Comparison of ENCODE assay signal across 10 cellular contexts in the genomic region with DNA sequence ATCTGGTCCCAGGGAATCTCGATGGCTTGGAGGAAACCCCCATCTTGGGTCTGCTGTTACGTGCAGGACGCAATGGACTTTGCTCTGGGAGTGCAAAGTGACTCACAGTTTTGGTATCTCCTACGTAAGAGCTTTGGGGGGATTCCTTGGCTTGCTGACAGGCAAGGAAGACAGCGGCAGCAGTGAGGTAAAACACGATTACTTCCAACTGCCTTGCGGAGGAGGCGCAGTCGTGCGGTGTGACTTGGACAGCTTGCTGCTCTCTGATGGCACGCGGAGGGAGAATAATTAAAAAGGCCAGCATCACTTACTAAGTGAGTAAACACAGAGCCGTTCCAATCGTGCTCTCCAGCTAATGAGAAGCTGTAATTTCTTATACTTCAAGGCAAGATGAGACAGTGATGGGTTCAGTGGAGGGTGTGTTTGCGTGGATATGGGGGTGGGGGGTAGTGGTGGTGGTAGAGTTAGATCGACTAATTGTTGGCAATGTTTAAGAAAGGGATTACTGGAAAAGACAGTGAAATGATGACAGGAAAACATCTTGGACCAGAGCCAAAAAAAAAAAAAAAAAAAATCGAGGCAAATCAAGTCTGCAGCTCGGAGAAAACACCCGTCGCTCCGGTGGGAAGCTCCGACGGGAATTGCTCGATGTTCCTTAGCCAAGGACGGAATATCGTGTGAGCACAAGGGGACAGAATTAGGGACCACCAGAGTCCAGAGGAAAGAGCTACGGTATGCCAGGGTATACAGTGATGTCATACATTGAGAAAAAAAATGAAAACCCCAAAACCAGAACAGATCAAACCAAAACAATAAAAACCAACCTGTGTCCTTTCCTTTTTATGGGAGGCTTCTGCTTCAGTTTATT.
DNase-seq lines count a peak whose midpoint lies in the region; ATAC-seq and TF ChIP-seq lines count a peak whose summit lies in the region.
"Had no signal": no experiment of that assay in that cellular context is flagged by ENCODE, and none has a peak within 500 bp of the region (broad histone marks: within the 10 kb centered on the region; RNA-seq: fewer than 3 reads in every experiment).

No MANE protein-coding gene starts in this region.

- H2AFZ ChIP-seq in MM.1S (ENCODE audit: low read length): no peak overlapping the region

- CTCF ChIA-PET in MCF 10A (lab: Yijun Ruan, JAX): interaction anchor here (0.6 to 0.9 kb wide), 2 partner anchors 620 to 1107 kb away, joined by 3 read pairs; no protein-coding TSS in a partner anchor

- H3K4me3 Mint-ChIP-seq in activated naive CD4-positive, alpha-beta T cell treated with anti-CD3 and anti-CD28 coated beads, Interleukin-2, amount 50 U/mL, for 24 hours: no peak overlapping the region
- H3K4me3 Mint-ChIP-seq in MCF 10A (ENCODE audit: unreplicated experiment): no peak overlapping the region
- H3K4me3 Mint-ChIP-seq: activated naive CD8-positive, alpha-beta T cell; IgD-negative memory B cell had no signal

- H3K36me3 ChIP-seq in left lung (no peaks in the 10 kb centered on the region), aorta (ENCODE audit: control insufficient read depth in 1 of 2, insufficient read depth in 2 of 2, low read length in 1 of 2) (no peaks in the 10 kb centered on the region), MM.1S (replicated peaks; ENCODE audit: insufficient read depth, low read length) (no peaks in the 10 kb centered on the region)

- H3K27me3 ChIP-seq in left lung (no peaks in the 10 kb centered on the region), aorta (ENCODE audit: control insufficient read depth in 1 of 2, insufficient read depth in 2 of 2, low read length in 1 of 2) (no peaks in the 10 kb centered on the region), MM.1S (replicated peaks; ENCODE audit: insufficient read depth, low read length) (no peaks in the 10 kb centered on the region)

- H3K27ac ChIP-seq in left lung (no peak overlapping the region), aorta (ENCODE audit: low read depth in 1 of 2, low read length in 2 of 2) (no peak overlapping the region), MM.1S (ENCODE audit: low read length) (no peak overlapping the region)

- ATAC-seq in activated naive CD4-positive, alpha-beta T cell treated with anti-CD3 and anti-CD28 coated beads, Interleukin-2, amount 50 U/mL, for 72 hours: no peak
- ATAC-seq in left lung (peak; percentile 50), aorta (ENCODE audit: low FRiP score) (peak; percentile 34), HG03521 (IDR thresholded peaks at IDR 0.05; ENCODE audit: unreplicated experiment) (no peak)

- WGBS in aorta, 2 donors: 65 to 70% methylated on average over 26 to 27 of the region's 27 CpGs

- H3K4me2 ChIP-seq in MM.1S (ENCODE audit: low read depth, low read length): no peak overlapping the region

- H3K4me1 Mint-ChIP-seq in activated naive CD4-positive, alpha-beta T cell treated with anti-CD3 and anti-CD28 coated beads, Interleukin-2, amount 50 U/mL, for 24 hours: no peaks in the 10 kb centered on the region
- H3K4me1 Mint-ChIP-seq in MCF 10A (ENCODE audit: insufficient read depth, unreplicated experiment): no peaks in the 10 kb centered on the region
- H3K4me1 Mint-ChIP-seq: IgD-negative memory B cell had no signal

- no peaks in the 10 kb centered on the region for H3K9me3 Mint-ChIP-seq in activated naive CD4-positive, alpha-beta T cell treated with anti-CD3 and anti-CD28 coated beads, Interleukin-2, amount 50 U/mL, for 24 hours
- H3K9me3 Mint-ChIP-seq in activated naive CD4-positive, alpha-beta T cell treated with anti-CD3 and anti-CD28 coated beads, Interleukin-2, amount 50 U/mL, for 72 hours: peaks cover 5 to 8% of the 10 kb centered on the region in 2 donors
- no peaks in the 10 kb centered on the region for H3K9me3 Mint-ChIP-seq in MCF 10A (ENCODE audit: unreplicated experiment)
- H3K9me3 Mint-ChIP-seq: IgD-negative memory B cell had no signal

- TF ChIP-seq CTCF in MCF 10A (IDR thresholded peaks at IDR 0.05; ENCODE audit: unreplicated experiment) (no peak), left lung (IDR thresholded peaks at IDR 0.05) (no peak), MM.1S (IDR thresholded peaks at IDR 0.05; ENCODE audit: low read length) (no peak)

- intact Hi-C loops in MCF 10A (cut with micrococcal nuclease): no loop called here
- intact Hi-C loops in left lung (cut with DNase I): no loop called here
- intact Hi-C loops in aorta (cut with DNase I): no loop called here

- peak overlapping the region; percentile 31 for H3K27ac Mint-ChIP-seq in activated naive CD4-positive, alpha-beta T cell treated with anti-CD3 and anti-CD28 coated beads, Interleukin-2, amount 50 U/mL, for 24 hours
- H3K27ac Mint-ChIP-seq in activated naive CD4-positive, alpha-beta T cell treated with anti-CD3 and anti-CD28 coated beads, Interleukin-2, amount 50 U/mL, for 72 hours: no peak overlapping the region
- H3K27ac Mint-ChIP-seq in MCF 10A (ENCODE audit: low read depth, unreplicated experiment): no peak overlapping the region
- H3K27ac Mint-ChIP-seq: activated naive CD8-positive, alpha-beta T cell; IgD-negative memory B cell had no signal

- H3K9me3 ChIP-seq in left lung: no peaks in the 10 kb centered on the region
- no peaks in the 10 kb centered on the region for H3K9me3 ChIP-seq in aorta (ENCODE audit: control insufficient read depth, low read length)
- H3K9me3 ChIP-seq in MM.1S (replicated peaks; ENCODE audit: insufficient read depth, low read length): no peaks in the 10 kb centered on the region

- no peak overlapping the region for H3K9ac ChIP-seq in MM.1S (ENCODE audit: low read length)

- H3K4me1 ChIP-seq in left lung (no peaks in the 10 kb centered on the region), aorta (ENCODE audit: control insufficient read depth in 1 of 2, insufficient read depth in 2 of 2, low read length in 2 of 2) (no peaks in the 10 kb centered on the region), MM.1S (ENCODE audit: low read length) (no peaks in the 10 kb centered on the region)

- no peaks in the 10 kb centered on the region for H4K20me1 ChIP-seq in MM.1S (ENCODE audit: insufficient read depth, low read length)

- no peaks in the 10 kb centered on the region for H3F3A ChIP-seq in MM.1S (ENCODE audit: insufficient read depth, low read length)

- no TSS peak for BruUV-seq in MCF 10A (replicated peaks; lab: Mats Ljungman, UMichigan)

- no peak overlapping the region for H3K4me3 ChIP-seq in left lung
- H3K4me3 ChIP-seq in aorta (ENCODE audit: low read length in 2 of 2): no peak overlapping the region
- no peak overlapping the region for H3K4me3 ChIP-seq in MM.1S (ENCODE audit: low read length)

- H3K79me2 ChIP-seq in MM.1S (ENCODE audit: low read length): no peaks in the 10 kb centered on the region

- DNase-seq in activated naive CD4-positive, alpha-beta T cell treated with anti-CD3 and anti-CD28 coated beads, Interleukin-2, amount 50 U/mL, for 72 hours (ENCODE audit: low spot score in 2 of 2): no peak
- DNase-seq in MCF 10A (ENCODE audit: unreplicated experiment) (peak; percentile 28), left lung (no peak), aorta (no peak), MM.1S (no peak)
- DNase-seq in activated naive CD4-positive, alpha-beta T cell treated with Interleukin-2 at 50 U/mL for 16 hours: no peak

- POLR2A ChIA-PET in MCF 10A (lab: Yijun Ruan, JAX): interaction anchor here (0.6 kb wide), 1 partner anchor 13 kb away, joined by 3 read pairs; no protein-coding TSS in a partner anchor

- peaks cover 1% of the 10 kb centered on the region for H3K36me3 Mint-ChIP-seq in activated naive CD4-positive, alpha-beta T cell treated with anti-CD3 and anti-CD28 coated beads, Interleukin-2, amount 50 U/mL, for 24 hours
- no peaks in the 10 kb centered on the region for H3K36me3 Mint-ChIP-seq in activated naive CD4-positive, alpha-beta T cell treated with anti-CD3 and anti-CD28 coated beads, Interleukin-2, amount 50 U/mL, for 72 hours
- H3K36me3 Mint-ChIP-seq in MCF 10A (ENCODE audit: insufficient read depth, unreplicated experiment): peaks cover 5% of the 10 kb centered on the region
- H3K36me3 Mint-ChIP-seq: activated naive CD8-positive, alpha-beta T cell; IgD-negative memory B cell had no signal

- no peaks in the 10 kb centered on the region for H3K27me3 Mint-ChIP-seq in activated naive CD4-positive, alpha-beta T cell treated with anti-CD3 and anti-CD28 coated beads, Interleukin-2, amount 50 U/mL, for 24 hours
- peaks cover 73% of the 10 kb centered on the region for H3K27me3 Mint-ChIP-seq in MCF 10A (ENCODE audit: insufficient read depth, unreplicated experiment)
- H3K27me3 Mint-ChIP-seq: activated naive CD8-positive, alpha-beta T cell; IgD-negative memory B cell had no signal

- no peaks in the 10 kb centered on the region for H3K9me2 ChIP-seq in MM.1S (replicated peaks; ENCODE audit: insufficient read depth, low read length)

Comparison
In these comparisons a context has a peak if more than half of its experiments do, and no peak if none do; other contexts are left out.
1. ATAC-seq: peak in left lung (single experiment) and aorta (single experiment); none in activated naive CD4-positive, alpha-beta T cell treated with anti-CD3 and anti-CD28 coated beads, Interleukin-2, amount 50 U/mL, for 72 hours (0 of 2) and HG03521 (single experiment).